ENCODE assay signal across 27 cellular contexts in genomic region chrX:145792281-145792680, GRCh38. TPM values are rescaled to one million over a fixed set of nuclear protein-coding genes. Genes with fewer than 3 reads are reported as not detected.
A peak's percentile ranks its signal among the peaks of the same experiment; 100 is the strongest.
DNase-seq lines count a peak whose midpoint lies in the region; FAIRE-seq and TF ChIP-seq lines count a peak whose summit lies in the region.
"Had no signal": no experiment of that assay in that cellular context is flagged by ENCODE, and none has a peak within 500 bp of the region (broad histone marks: within the 10 kb centered on the region; RNA-seq: fewer than 3 reads in every experiment).

No MANE protein-coding gene starts in this region.

- H3K4me2 ChIP-seq in astrocyte (ENCODE audit: low read length), result no peak overlapping the region
- H3K4me2 ChIP-seq: A549; BLaER1 treated with 17β-estradiol and CSF1 and Interleukin-3, amounts not matched to agents 10 nM and 100 nM had no signal

- FAIRE-seq in astrocyte (lab: Jason Lieb, UNC), result peak; percentile 70
- FAIRE-seq in urothelium cell line (lab: Jason Lieb, UNC), result no peak
- FAIRE-seq: A549, GM12878, GM12892, GM18507 had no signal

- H3K27me3 ChIP-seq in astrocyte (ENCODE audit: insufficient read depth, low read length), result no peaks in the 10 kb centered on the region

- no peak overlapping the region for H3K4me3 Mint-ChIP-seq in astrocyte (ENCODE audit: unreplicated experiment)
- H3K4me3 Mint-ChIP-seq: B cell; CD4-positive, alpha-beta T cell; CD8-positive, alpha-beta T cell had no signal

- no peak overlapping the region for H3K4me3 ChIP-seq in astrocyte (ENCODE audit: insufficient read depth, low read depth, low read length)
- H3K4me3 ChIP-seq: A549; BLaER1 treated with 17β-estradiol and CSF1 and Interleukin-3, amounts not matched to agents 10 nM and 100 nM; GM12878 had no signal

- no peaks in the 10 kb centered on the region for H3K4me1 ChIP-seq in astrocyte (ENCODE audit: insufficient read depth, low read length)
- H3K4me1 ChIP-seq: A549; BLaER1 treated with 17β-estradiol and CSF1 and Interleukin-3, amounts not matched to agents 10 nM and 100 nM had no signal

- no peak for TF ChIP-seq CTCF in astrocyte (IDR thresholded peaks at IDR 0.05; ENCODE audit: insufficient read depth, low read depth, low read length)

- peaks cover 4% of the 10 kb centered on the region for H3K9me3 Mint-ChIP-seq in astrocyte (ENCODE audit: unreplicated experiment)

- no peaks in the 10 kb centered on the region for H3K9me3 ChIP-seq in astrocyte (ENCODE audit: insufficient read depth, low read depth, low read length)
- H3K9me3 ChIP-seq: A549 had no signal

- H3K36me3 Mint-ChIP-seq in astrocyte (ENCODE audit: low read depth, unreplicated experiment), result no peaks in the 10 kb centered on the region
- H3K36me3 Mint-ChIP-seq: CD8-positive, alpha-beta T cell had no signal

- H3K27ac Mint-ChIP-seq in astrocyte (ENCODE audit: unreplicated experiment), result no peak overlapping the region
- H3K27ac Mint-ChIP-seq: B cell; CD4-positive, alpha-beta T cell; CD8-positive, alpha-beta T cell had no signal

- no peaks in the 10 kb centered on the region for H3K36me3 ChIP-seq in astrocyte (ENCODE audit: insufficient read depth, low read length)
- H3K36me3 ChIP-seq: BLaER1 treated with 17β-estradiol and CSF1 and Interleukin-3, amounts not matched to agents 10 nM and 100 nM had no signal

- no peaks in the 10 kb centered on the region for H4K20me1 ChIP-seq in astrocyte (ENCODE audit: insufficient read depth, low read length)
- H4K20me1 ChIP-seq: BLaER1 treated with 17β-estradiol and CSF1 and Interleukin-3, amounts not matched to agents 10 nM and 100 nM had no signal

- no peaks in the 10 kb centered on the region for H3K27me3 Mint-ChIP-seq in astrocyte (ENCODE audit: low read depth, unreplicated experiment)
- H3K27me3 Mint-ChIP-seq: B cell; CD4-positive, alpha-beta T cell had no signal

- H3K27ac ChIP-seq in astrocyte (ENCODE audit: low read depth, low read length), result no peak overlapping the region
- H3K27ac ChIP-seq: 22Rv1; A549; BLaER1 treated with 17β-estradiol and CSF1 and Interleukin-3, amounts not matched to agents 10 nM and 100 nM; C4-2B had no signal

- no peak overlapping the region for H3K9ac ChIP-seq in astrocyte (ENCODE audit: low read length)
- H3K9ac ChIP-seq: BLaER1 treated with 17β-estradiol and CSF1 and Interleukin-3, amounts not matched to agents 10 nM and 100 nM had no signal

- H3K4me1 Mint-ChIP-seq in astrocyte (ENCODE audit: low read depth, unreplicated experiment), result no peaks in the 10 kb centered on the region
- H3K4me1 Mint-ChIP-seq: B cell had no signal

- no peak overlapping the region for H2AFZ ChIP-seq in astrocyte (ENCODE audit: low read depth, low read length)

- no peaks in the 10 kb centered on the region for H3K79me2 ChIP-seq in astrocyte (ENCODE audit: insufficient read depth, low read length)

- DNase-seq in COLO829 (ENCODE audit: low spot score) (peak; percentile 54), astrocyte (ENCODE audit: low read depth) (no peak), pons (ENCODE audit: low spot score) (peak; percentile 1), urothelium cell line (ENCODE audit: low spot score) (no peak), NCI-H2196 treated with DMSO at 0.1 percent for 48 hours (lab: John Stamatoyannopoulos, UW; ENCODE audit: unreplicated experiment) (no peak)
- DNase-seq: AML-193; CD4-positive, alpha-beta T cell; CD8-positive, alpha-beta T cell; COR-L47; DMS 273 treated with DMSO at 0.1 percent for 48 hours; DMS153; DMS53; DMS79; DND-41; EL; GDM1 had no signal

RNA-seq across cellular contexts. Expression of gene SLITRK2, which starts 25.3 kb away (rescaled TPM):
- not detected in 2 replicates for total RNA-seq in astrocyte
- total RNA-seq: A172; B cell; CD4-positive, alpha-beta T cell; CD8-positive, alpha-beta T cell; Daoy; G401; GM12878 had no signal

Comparison
In these comparisons a context has a peak if more than half of its experiments do, and no peak if none do; other contexts are left out.
1. DNase-seq: peak in COLO829 (single experiment) and pons (single experiment); none in astrocyte (single experiment), urothelium cell line (single experiment) and NCI-H2196 treated with DMSO at 0.1 percent for 48 hours (single experiment).